In the genomic region with DNA sequence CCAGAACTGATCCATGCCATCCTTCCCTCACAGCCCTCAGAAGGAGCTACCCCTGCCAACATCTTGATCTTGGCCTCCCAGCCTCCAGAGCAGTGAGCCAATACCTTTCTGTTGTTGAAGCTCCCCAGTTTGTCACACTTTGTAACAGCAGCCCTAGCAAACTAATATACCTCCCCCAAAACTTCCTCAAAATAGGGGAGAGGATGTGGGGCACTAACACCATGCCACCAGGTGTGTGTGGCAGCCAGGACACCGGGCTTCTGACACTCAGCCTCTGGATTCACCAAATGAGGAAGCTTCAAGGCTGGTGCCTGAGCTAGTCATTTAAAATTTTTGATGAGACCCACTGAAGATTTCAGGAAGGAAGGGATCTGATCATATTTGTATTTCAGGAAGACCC, we compare ENCODE assay signal across 24 cellular contexts.
DNase-seq lines count a peak whose midpoint lies in the region; ATAC-seq and TF ChIP-seq lines count a peak whose summit lies in the region.
"Had no signal": no experiment of that assay in that cellular context is flagged by ENCODE, and none has a peak within 500 bp of the region (broad histone marks: within the 10 kb centered on the region; RNA-seq: fewer than 3 reads in every experiment).

No MANE protein-coding gene starts in this region.

- H3K27me3 ChIP-seq in osteoblast (ENCODE audit: insufficient read depth, low read length) = no peaks in the 10 kb centered on the region
- H3K27me3 ChIP-seq: BE2C, BLaER1 had no signal

- no TSS peak for BruUV-seq in OCI-LY7 (replicated peaks; lab: Mats Ljungman, UMichigan)

- no peaks in the 10 kb centered on the region for H3K9me3 Mint-ChIP-seq in dendritic cell treated with granulocyte-macrophage colony-stimulating factor and Interleukin-4, amounts not matched to agents 40 ng/mL and 50 ng/mL, for 4 days
- H3K9me3 Mint-ChIP-seq: CD14-positive monocyte; CD4-positive, alpha-beta memory T cell; CD8-positive, alpha-beta memory T cell had no signal

- POLR2A ChIA-PET in OCI-LY7 (lab: Charles Lee) = interaction anchor here (1.0 kb wide), 1 partner anchor 8 kb away, joined by 3 read pairs; no protein-coding TSS in a partner anchor

- peak; percentile 53 for DNase-seq in OCI-LY7 (ENCODE audit: low spot score)
- DNase-seq in islet precursor cell = peak; percentile 20
- DNase-seq in osteoblast (ENCODE audit: insufficient read length, low spot score, missing footprints) = peak; percentile 67
- DNase-seq in posterior cingulate gyrus = no peak
- no peak for DNase-seq in NCI-H524 (lab: John Stamatoyannopoulos, UW)
- DNase-seq: 8988T; ACHN; BE2C; C1 segment of cervical spinal cord; CD4-positive, alpha-beta memory T cell; CD4-positive, CD25-positive, alpha-beta regulatory T cell; CD8-positive, alpha-beta memory T cell; COR-L47; DMS 273 treated with DMSO at 0.1 percent for 48 hours; DMS153; DMS79; DND-41; EL; GDM1 had no signal

- intact Hi-C loops in OCI-LY7 (cut with micrococcal nuclease; ENCODE audit: unreplicated experiment) = no loop called here
- intact Hi-C loops in dendritic cell treated with granulocyte-macrophage colony-stimulating factor and Interleukin-4, amounts not matched to agents 40 ng/mL and 50 ng/mL, for 4 days (cut with micrococcal nuclease) = loop anchor here (10.0 kb wide), 1 partner anchor 233 kb away; no protein-coding TSS in a partner anchor
- intact Hi-C loops in posterior cingulate gyrus (cut with DNase I) = loop anchor here (10.0 kb wide), 1 partner anchor 333 kb away; no protein-coding TSS in a partner anchor

- ATAC-seq in GM18909 (IDR thresholded peaks at IDR 0.05; ENCODE audit: poor library complexity, unreplicated experiment) = no peak
- ATAC-seq: GM12878 had no signal

- H3K36me3 ChIP-seq in OCI-LY7 (ENCODE audit: insufficient read depth, low read length) (no peaks in the 10 kb centered on the region), osteoblast (ENCODE audit: insufficient read depth, low read length) (no peaks in the 10 kb centered on the region)
- H3K36me3 ChIP-seq: BE2C, BLaER1 had no signal

- H3K4me3 ChIP-seq in OCI-LY7 (ENCODE audit: low read depth, low read length, poor library complexity, severe bottlenecking) = no peak overlapping the region
- H3K4me3 ChIP-seq in osteoblast (ENCODE audit: insufficient read depth, low read length) = no peak overlapping the region
- H3K4me3 ChIP-seq: BLaER1, GM12878 had no signal

- no peak overlapping the region for H3K4me3 Mint-ChIP-seq in dendritic cell treated with granulocyte-macrophage colony-stimulating factor and Interleukin-4, amounts not matched to agents 40 ng/mL and 50 ng/mL, for 4 days
- H3K4me3 Mint-ChIP-seq: CD14-positive monocyte; CD4-positive, alpha-beta memory T cell; CD4-positive, CD25-positive, alpha-beta regulatory T cell; CD8-positive, alpha-beta memory T cell had no signal

- H3K9me2 ChIP-seq in OCI-LY7 (ENCODE audit: insufficient read depth, low read length) = no peaks in the 10 kb centered on the region

- no peak for TF ChIP-seq CTCF in OCI-LY7 (conservative IDR thresholded peaks at IDR 0.05; ENCODE audit: low read length)
- no peak for TF ChIP-seq CTCF in osteoblast (IDR thresholded peaks at IDR 0.05; ENCODE audit: extremely low read depth, low read depth, low read length)

- H3K27ac Mint-ChIP-seq in dendritic cell treated with granulocyte-macrophage colony-stimulating factor and Interleukin-4, amounts not matched to agents 40 ng/mL and 50 ng/mL, for 4 days = peak overlapping the region; percentile 33
- H3K27ac Mint-ChIP-seq: CD14-positive monocyte; CD4-positive, CD25-positive, alpha-beta regulatory T cell; CD8-positive, alpha-beta memory T cell had no signal

- H3K27ac ChIP-seq in OCI-LY7 (ENCODE audit: low read depth, low read length, poor library complexity, severe bottlenecking) (no peak overlapping the region), osteoblast (ENCODE audit: low read depth, low read length) (no peak overlapping the region)
- H3K27ac ChIP-seq: BLaER1 had no signal

- H3K4me1 ChIP-seq in OCI-LY7 (ENCODE audit: insufficient read depth, low read length, poor library complexity, severe bottlenecking) (peaks cover 32% of the 10 kb centered on the region), osteoblast (ENCODE audit: insufficient read depth, low read length) (no peaks in the 10 kb centered on the region)
- H3K4me1 ChIP-seq: BE2C had no signal

- CTCF ChIA-PET in OCI-LY7 (lab: Charles Lee; ENCODE audit: unreplicated experiment) = no interaction called here

- peaks cover 32% of the 10 kb centered on the region for H3K27me3 Mint-ChIP-seq in dendritic cell treated with granulocyte-macrophage colony-stimulating factor and Interleukin-4, amounts not matched to agents 40 ng/mL and 50 ng/mL, for 4 days

- H3K9me3 ChIP-seq in OCI-LY7 (ENCODE audit: low read length) (no peaks in the 10 kb centered on the region), osteoblast (ENCODE audit: low read depth, low read length) (no peaks in the 10 kb centered on the region)
- H3K9me3 ChIP-seq: BE2C, BLaER1 had no signal

- H2AFZ ChIP-seq in OCI-LY7 (ENCODE audit: low read length) (peak overlapping the region; percentile 66), osteoblast (ENCODE audit: low read length) (no peak overlapping the region)

- H4K20me1 ChIP-seq in OCI-LY7 (ENCODE audit: insufficient read depth, low read length) (no peaks in the 10 kb centered on the region), osteoblast (ENCODE audit: insufficient read depth, low read length) (no peaks in the 10 kb centered on the region)
- H4K20me1 ChIP-seq: BLaER1 had no signal

- H3K79me2 ChIP-seq in OCI-LY7 (ENCODE audit: insufficient read depth, low read depth, low read length) = no peaks in the 10 kb centered on the region
- no peaks in the 10 kb centered on the region for H3K79me2 ChIP-seq in osteoblast (ENCODE audit: insufficient read depth, low read length)

- H3K36me3 Mint-ChIP-seq in dendritic cell treated with granulocyte-macrophage colony-stimulating factor and Interleukin-4, amounts not matched to agents 40 ng/mL and 50 ng/mL, for 4 days (ENCODE audit: low read depth) = peaks cover 93% of the 10 kb centered on the region
- H3K36me3 Mint-ChIP-seq: CD14-positive monocyte; CD4-positive, alpha-beta memory T cell; CD4-positive, CD25-positive, alpha-beta regulatory T cell had no signal

- H3K4me2 ChIP-seq in OCI-LY7 (ENCODE audit: low read length) = peak overlapping the region; percentile 46
- no peak overlapping the region for H3K4me2 ChIP-seq in osteoblast (ENCODE audit: insufficient read depth, low read length)
- H3K4me2 ChIP-seq: BLaER1 had no signal

- peaks cover 61% of the 10 kb centered on the region for H3K4me1 Mint-ChIP-seq in dendritic cell treated with granulocyte-macrophage colony-stimulating factor and Interleukin-4, amounts not matched to agents 40 ng/mL and 50 ng/mL, for 4 days (ENCODE audit: low read depth)
- H3K4me1 Mint-ChIP-seq: CD14-positive monocyte; CD4-positive, CD25-positive, alpha-beta regulatory T cell; CD8-positive, alpha-beta memory T cell had no signal

Comparison
In these comparisons a context has a peak if more than half of its experiments do, and no peak if none do; other contexts are left out.
1. DNase-seq: peak in OCI-LY7 (single experiment), islet precursor cell (single experiment) and osteoblast (single experiment); none in posterior cingulate gyrus (0 of 10) and NCI-H524 (0 of 2).